Comparison of ENCODE assay signal across 2 cellular contexts in genomic region chr1:1859970-1860691, GRCh38.
TF ChIP-seq lines count a peak whose summit lies in the region.

No MANE protein-coding gene starts in this region.

TF ChIP-seq in WTC11, 78 proteins besides CTCF, POLR2A, EP300 and RAD21:
- TF ChIP-seq ZNF121 (CRISPR knock-in tag; IDR thresholded peaks at IDR 0.05): peak; percentile 64; the same call in 1 of the 2 replicates

TF ChIP-seq in GM12878, 131 proteins besides CTCF, POLR2A, EP300 and RAD21:
- 0 out of 2 replicates have a peak, but pooled peaks have one; percentile 23 for TF ChIP-seq JUNB (IDR thresholded peaks at IDR 0.05)
TF ChIP-seq in GM12878: peak in this region for 1; not testable (repeated sequence) for 130.
